In the genomic region with DNA sequence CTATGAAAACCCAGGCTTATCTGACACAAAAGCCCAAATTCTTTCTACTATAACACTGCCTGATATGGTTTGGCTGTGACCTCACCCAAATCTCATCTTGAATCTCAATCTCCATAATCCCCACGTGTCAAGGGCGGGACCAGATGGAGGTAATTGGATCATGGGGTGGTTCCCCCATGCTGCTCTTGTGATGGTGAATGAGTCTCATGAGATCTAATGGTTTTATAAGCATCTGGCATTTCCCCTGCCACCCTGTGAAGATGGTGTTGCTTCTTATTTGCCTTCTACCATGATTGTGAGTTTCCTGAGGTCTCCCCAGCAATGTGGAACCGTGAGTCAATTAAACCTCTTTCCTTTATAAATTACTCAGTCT, we compare ENCODE assay signal across 13 cellular contexts.
DNase-seq lines count a peak whose midpoint lies in the region; ATAC-seq, FAIRE-seq and TF ChIP-seq lines count a peak whose summit lies in the region.
"Had no signal": no experiment of that assay in that cellular context is flagged by ENCODE, and none has a peak within 500 bp of the region (broad histone marks: within the 10 kb centered on the region; RNA-seq: fewer than 3 reads in every experiment).

No MANE protein-coding gene starts in this region.

- ATAC-seq in activated T-cell treated with anti-CD3 and anti-CD28 coated beads, Interleukin-2, amount 50 U/mL, for 4 hours, result peak; percentile 58 to 73
- ATAC-seq in GM21529 (IDR thresholded peaks at IDR 0.05; ENCODE audit: unreplicated experiment) (peak; percentile 26), GM18868 (IDR thresholded peaks at IDR 0.05; ENCODE audit: unreplicated experiment) (no peak)
- ATAC-seq: CD8-positive, alpha-beta T cell had no signal

- peaks cover 43% of the 10 kb centered on the region for H3K27me3 ChIP-seq in endodermal cell (ENCODE audit: control insufficient read depth, insufficient read depth, low read length, poor library complexity, severe bottlenecking)
- H3K27me3 ChIP-seq: stomach had no signal

- no peak for FAIRE-seq in RCC 7860 (lab: Jason Lieb, UNC)
- FAIRE-seq: frontal cortex had no signal

- no peaks in the 10 kb centered on the region for H3K27me3 Mint-ChIP-seq in activated T-cell treated with anti-CD3 and anti-CD28 coated beads, Interleukin-2, amount 50 U/mL, for 4 hours (ENCODE audit: low read depth)
- H3K27me3 Mint-ChIP-seq in activated T-cell treated with anti-CD3 and anti-CD28 coated beads, Interleukin-2, amount 50 U/mL, for 24 hours, result peaks cover under 1% of the 10 kb centered on the region
- H3K27me3 Mint-ChIP-seq in endodermal cell (ENCODE audit: insufficient read depth), result peaks cover 49% of the 10 kb centered on the region

- H3K4me3 ChIP-seq in endodermal cell (ENCODE audit: low read length), result no peak overlapping the region
- H3K4me3 ChIP-seq: stomach had no signal

- H3K4me1 ChIP-seq in endodermal cell (ENCODE audit: control insufficient read depth, insufficient read depth, low read length), result no peaks in the 10 kb centered on the region
- H3K4me1 ChIP-seq: stomach had no signal

- no peaks in the 10 kb centered on the region for H3K36me3 Mint-ChIP-seq in activated T-cell treated with anti-CD3 and anti-CD28 coated beads, Interleukin-2, amount 50 U/mL, for 4 hours (ENCODE audit: insufficient read depth)
- H3K36me3 Mint-ChIP-seq in activated T-cell treated with anti-CD3 and anti-CD28 coated beads, Interleukin-2, amount 50 U/mL, for 24 hours (ENCODE audit: low read depth), result no peaks in the 10 kb centered on the region
- H3K36me3 Mint-ChIP-seq in endodermal cell (ENCODE audit: low read depth), result no peaks in the 10 kb centered on the region
- H3K36me3 Mint-ChIP-seq: CD8-positive, alpha-beta T cell had no signal

- no peak for TF ChIP-seq CTCF in endodermal cell (conservative IDR thresholded peaks at IDR 0.05)

- H3K36me3 ChIP-seq in endodermal cell (ENCODE audit: control insufficient read depth, insufficient read depth, low read length), result no peaks in the 10 kb centered on the region
- H3K36me3 ChIP-seq: stomach had no signal

- H3K9ac ChIP-seq in endodermal cell (ENCODE audit: extremely low read depth, low read length, poor library complexity, severe bottlenecking), result no peak overlapping the region

- no peak for DNase-seq in activated T-cell treated with anti-CD3 and anti-CD28 coated beads, Interleukin-2, amount 50 U/mL, for 4 hours
- DNase-seq in activated T-cell treated with anti-CD3 and anti-CD28 coated beads, Interleukin-2, amount 50 U/mL, for 24 hours, result no peak
- DNase-seq in NCI-H2171 (lab: John Stamatoyannopoulos, UW), result peak; percentile 76
- peak; percentile 80 for DNase-seq in endodermal cell
- no peak for DNase-seq in NCI-H1436 (lab: John Stamatoyannopoulos, UW)
- no peak for DNase-seq in RCC 7860 (ENCODE audit: low spot score)
- DNase-seq: CD8-positive, alpha-beta T cell; NCI-H2029 treated with DMSO at 0.1 percent for 48 hours; stomach had no signal

- peaks cover 14% of the 10 kb centered on the region for H3K9me3 Mint-ChIP-seq in activated T-cell treated with anti-CD3 and anti-CD28 coated beads, Interleukin-2, amount 50 U/mL, for 4 hours
- H3K9me3 Mint-ChIP-seq in activated T-cell treated with anti-CD3 and anti-CD28 coated beads, Interleukin-2, amount 50 U/mL, for 24 hours, result peaks cover 11% of the 10 kb centered on the region
- peaks cover 26% of the 10 kb centered on the region for H3K9me3 Mint-ChIP-seq in endodermal cell
- H3K9me3 Mint-ChIP-seq: activated T-helper 2 cell treated with anti-CD3 and anti-CD28 coated beads, Interferon-gamma antibody, Interleukin-2, Interleukin-4, amounts not matched to agents 10 μg/mL and 5 μg/mL and 100 μg/mL, durations not matched to agents 14 hours and 24 hours and 36 hours had no signal

- H3K4me3 Mint-ChIP-seq in activated T-cell treated with anti-CD3 and anti-CD28 coated beads, Interleukin-2, amount 50 U/mL, for 4 hours, result no peak overlapping the region
- H3K4me3 Mint-ChIP-seq in activated T-cell treated with anti-CD3 and anti-CD28 coated beads, Interleukin-2, amount 50 U/mL, for 24 hours, result no peak overlapping the region
- H3K4me3 Mint-ChIP-seq in endodermal cell, result no peak overlapping the region
- H3K4me3 Mint-ChIP-seq: CD8-positive, alpha-beta T cell had no signal

- no peaks in the 10 kb centered on the region for H3K4me1 Mint-ChIP-seq in activated T-cell treated with anti-CD3 and anti-CD28 coated beads, Interleukin-2, amount 50 U/mL, for 4 hours (ENCODE audit: low read depth)
- H3K4me1 Mint-ChIP-seq in activated T-cell treated with anti-CD3 and anti-CD28 coated beads, Interleukin-2, amount 50 U/mL, for 24 hours (ENCODE audit: low read depth), result peaks cover 8% of the 10 kb centered on the region
- H3K4me1 Mint-ChIP-seq in endodermal cell, result peaks cover 4% of the 10 kb centered on the region

- WGBS in endodermal cell (ENCODE audit: insufficient coverage in 1 of 2, insufficient read length in 1 of 2), 2 experiments, result 68 to 79% methylated on average over 3 of the region's 3 CpGs

- no peak overlapping the region for H3K27ac ChIP-seq in endodermal cell (ENCODE audit: low read depth, low read length)
- H3K27ac ChIP-seq: stomach had no signal

- no peak overlapping the region for H3K27ac Mint-ChIP-seq in activated T-cell treated with anti-CD3 and anti-CD28 coated beads, Interleukin-2, amount 50 U/mL, for 24 hours
- H3K27ac Mint-ChIP-seq in endodermal cell, result no peak overlapping the region
- H3K27ac Mint-ChIP-seq: activated T-helper 2 cell treated with anti-CD3 and anti-CD28 coated beads, Interferon-gamma antibody, Interleukin-2, Interleukin-4, amounts not matched to agents 10 μg/mL and 5 μg/mL and 100 μg/mL, durations not matched to agents 14 hours and 24 hours and 36 hours; CD8-positive, alpha-beta T cell had no signal

- peaks cover 28% of the 10 kb centered on the region for H3K9me3 ChIP-seq in endodermal cell (ENCODE audit: control insufficient read depth, low read length)
- H3K9me3 ChIP-seq: stomach had no signal

Comparison
In these comparisons a context has a peak if more than half of its experiments do, and no peak if none do; other contexts are left out.
1. DNase-seq: peak in NCI-H2171 (single experiment) and endodermal cell (single experiment); none in activated T-cell treated with anti-CD3 and anti-CD28 coated beads, Interleukin-2, amount 50 U/mL, for 4 hours (single experiment), activated T-cell treated with anti-CD3 and anti-CD28 coated beads, Interleukin-2, amount 50 U/mL, for 24 hours (single experiment), NCI-H1436 (single experiment) and RCC 7860 (single experiment).